In the genomic region with DNA sequence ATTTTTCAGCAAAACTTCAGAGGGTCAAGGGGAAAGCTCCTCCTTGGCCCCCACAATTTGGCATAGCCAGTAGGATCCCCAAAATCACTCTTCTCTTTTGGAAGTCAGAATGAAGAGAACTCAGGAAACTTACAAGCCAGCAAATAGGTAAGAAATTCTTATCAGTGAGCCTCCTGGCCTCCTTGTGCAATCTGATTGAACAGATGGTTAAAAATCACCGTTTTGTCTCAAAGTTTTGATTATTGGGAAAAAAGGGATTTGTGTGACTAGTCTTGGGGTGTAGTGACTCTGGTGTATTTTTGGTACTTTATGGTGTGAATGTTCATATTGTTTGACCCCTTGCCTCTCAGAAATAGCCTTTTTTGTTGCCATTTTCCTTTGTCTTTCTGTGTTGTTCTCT, we compare ENCODE assay signal across 7 cellular contexts.
"Had no signal": no experiment of that assay in that cellular context is flagged by ENCODE, and none has a peak within 500 bp of the region (broad histone marks: within the 10 kb centered on the region; RNA-seq: fewer than 3 reads in every experiment).

No MANE protein-coding gene starts in this region.

- H3K27ac Mint-ChIP-seq: GM23338 had no signal

- H3K27ac ChIP-seq: HL-60 had no signal

- H3K4me3 Mint-ChIP-seq: GM23338, H9 had no signal

- H2AFZ ChIP-seq: GM23338 had no signal

- FAIRE-seq: H54 had no signal

- DNase-seq: H9, HCEC 1CT, IMR-90, KBM-7 had no signal

- ATAC-seq: GM23338 had no signal

- H3K4me2 ChIP-seq: GM23338 had no signal

- H3K4me3 ChIP-seq: GM23338 had no signal
